1 cellular context compared by ENCODE assay signal in genomic region chr14:103296007-103296406, GRCh38.
TF ChIP-seq lines count a peak whose summit lies in the region.

No MANE protein-coding gene starts in this region.

TF ChIP-seq in GM23338, 12 proteins besides CTCF, POLR2A, EP300 and RAD21 (continued from another document):
- no peak for TF ChIP-seq ETS1 (IDR thresholded peaks at IDR 0.05)
- TF ChIP-seq ZNF331 (CRISPR knock-in tag; IDR thresholded peaks at IDR 0.05; ENCODE audit: low read depth), result no peak
